22 cellular contexts compared by ENCODE assay signal in genomic region chr1:236957235-236957634, GRCh38. TPM values are rescaled to one million over a fixed set of nuclear protein-coding genes. Genes with fewer than 3 reads are reported as not detected.
"Had no signal": no experiment of that assay in that cellular context is flagged by ENCODE, and none has a peak within 500 bp of the region (broad histone marks: within the 10 kb centered on the region; RNA-seq: fewer than 3 reads in every experiment).

No MANE protein-coding gene starts in this region.

- H3K4me1 ChIP-seq: SJSA1 had no signal

- H3K27ac ChIP-seq: HL-60, RWPE1, SJSA1, SK-N-MC had no signal

- DNase-seq: Karpas-422, KG1, MG63, NCI-H1092 treated with DMSO at 0.1 percent for 48 hours, NCI-H1436, NCI-H187, NCI-H2029, NCI-H2081 treated with DMSO at 0.1 percent for 48 hours, NCI-H2171, NCI-H226, NCI-H446, NCI-H510A, NCI-H524 treated with DMSO at 0.1 percent for 48 hours, NCI-H69, NCI-H774, PC-3, SIG-M5 had no signal

- ATAC-seq: Panc1, PC-3 had no signal

- H3K27me3 ChIP-seq: MG63 had no signal

- H3K9me3 ChIP-seq: MG63, SJSA1 had no signal

- H3K4me3 ChIP-seq: MG63, SJSA1, SK-N-MC had no signal

RNA-seq across cellular contexts. Expression of gene MT1HL1, which starts 47.0 kb away (rescaled TPM):
- total RNA-seq: PC-3, SJSA1 had no signal
